ENCODE assay signal across 9 cellular contexts in genomic region chr5:159330131-159330530, GRCh38. TPM values are rescaled to one million over a fixed set of nuclear protein-coding genes. Genes with fewer than 3 reads are reported as not detected.
DNase-seq lines count a peak whose midpoint lies in the region; ATAC-seq and TF ChIP-seq lines count a peak whose summit lies in the region.
"Had no signal": no experiment of that assay in that cellular context is flagged by ENCODE, and none has a peak within 500 bp of the region (broad histone marks: within the 10 kb centered on the region; RNA-seq: fewer than 3 reads in every experiment).

TSS of gene IL12B (minus strand) at chr5:159330487. CDS start at chr5:159326782, 3,705 bp downstream.

- DNase-seq in heart left ventricle = no peak
- DNase-seq in cardiac septum (ENCODE audit: low spot score) = no peak
- no peak for DNase-seq in activated CD4-positive, alpha-beta memory T cell treated with anti-CD3 and anti-CD28 coated beads, Interleukin-2, amount 10 ng/mL, durations not matched to agents 7 days and 5 days
- DNase-seq in upper lobe of left lung = no peak
- no peak for DNase-seq in DMS153 (lab: John Stamatoyannopoulos, UW)
- DNase-seq in activated effector memory CD4-positive, alpha-beta T cell treated with anti-CD3 and anti-CD28 coated beads, Interleukin-2, amount 50 U/mL, for 16 hours = no peak
- DNase-seq: stimulated activated CD4-positive, alpha-beta T cell treated with anti-CD3 and anti-CD28 coated beads, Interleukin-1b, Interleukin-23, amount 100 ng/mL, for 48 hours had no signal

- H3K4me1 Mint-ChIP-seq in activated CD4-positive, alpha-beta memory T cell treated with anti-CD3 and anti-CD28 coated beads, Interleukin-2, amount 10 ng/mL, durations not matched to agents 7 days and 5 days = peaks cover 42% of the 10 kb centered on the region

- no peaks in the 10 kb centered on the region for H3K9me3 ChIP-seq in heart left ventricle
- H3K9me3 ChIP-seq in iPS-15b (ENCODE audit: control insufficient read depth, insufficient read depth, low read length) = no peaks in the 10 kb centered on the region
- no peaks in the 10 kb centered on the region for H3K9me3 ChIP-seq in upper lobe of left lung

- no peak for TF ChIP-seq POLR2A in heart left ventricle (IDR thresholded peaks at IDR 0.05)
- no peak for TF ChIP-seq POLR2A in upper lobe of left lung (IDR thresholded peaks at IDR 0.05)

- peaks cover 0 to 19% (median 0%) of the 10 kb centered on the region in 9 donors for H3K27me3 ChIP-seq in heart left ventricle
- H3K27me3 ChIP-seq in iPS-15b (ENCODE audit: control insufficient read depth, insufficient read depth, low read length) = peaks cover 2% of the 10 kb centered on the region
- no peaks in the 10 kb centered on the region for H3K27me3 ChIP-seq in upper lobe of left lung

- H3K4me3 ChIP-seq in heart left ventricle (peak within 1 kb of the TSS in 11 of 12 donors; percentile 32 to 60 (median 54)), iPS-15b (ENCODE audit: low read depth, low read length) (peak within 1 kb of the TSS; percentile 59), upper lobe of left lung (peak within 1 kb of the TSS in 3 of 4 donors; percentile 37 to 50 (median 48))

- ATAC-seq in heart left ventricle (no peak), upper lobe of left lung (ENCODE audit: low FRiP score in 2 of 2) (no peak), HG03565 (IDR thresholded peaks at IDR 0.05; ENCODE audit: unreplicated experiment) (no peak)

- CTCF ChIA-PET in activated CD4-positive, alpha-beta memory T cell treated with anti-CD3 and anti-CD28 coated beads, Interleukin-2, amount 10 ng/mL, durations not matched to agents 7 days and 5 days (lab: Charles Lee) = interaction anchor here (0.8 to 1.0 kb wide), 2 partner anchors 11 to 111 kb away, joined by 3 read pairs; no protein-coding TSS in a partner anchor

- WGBS in heart left ventricle, 4 donors = 56 to 64% (median 58%) methylated on average over 3 of the region's 3 CpGs
- WGBS in upper lobe of left lung, 2 donors = 57 to 73% methylated on average over 3 of the region's 3 CpGs

- H3K27ac Mint-ChIP-seq in activated CD4-positive, alpha-beta memory T cell treated with anti-CD3 and anti-CD28 coated beads, Interleukin-2, amount 10 ng/mL, durations not matched to agents 7 days and 5 days = no peak within 1 kb of the TSS

- H3K27ac ChIP-seq in heart left ventricle (peak within 1 kb of the TSS in 4 of 12 donors; percentile 14 to 57 (median 38)), upper lobe of left lung (peak within 1 kb of the TSS in 2 of 4 donors; percentile 50 to 56)

- H3K9me3 Mint-ChIP-seq in activated CD4-positive, alpha-beta memory T cell treated with anti-CD3 and anti-CD28 coated beads, Interleukin-2, amount 10 ng/mL, durations not matched to agents 7 days and 5 days = peaks cover 6% of the 10 kb centered on the region

- H3K4me3 Mint-ChIP-seq in activated CD4-positive, alpha-beta memory T cell treated with anti-CD3 and anti-CD28 coated beads, Interleukin-2, amount 10 ng/mL, durations not matched to agents 7 days and 5 days = peak within 1 kb of the TSS; percentile 76

- H3K36me3 ChIP-seq in heart left ventricle = no peaks in the 10 kb centered on the region
- no peaks in the 10 kb centered on the region for H3K36me3 ChIP-seq in iPS-15b (ENCODE audit: control insufficient read depth, insufficient read depth, low read length)
- H3K36me3 ChIP-seq in upper lobe of left lung = no peaks in the 10 kb centered on the region

- H3K9ac ChIP-seq in iPS-15b (ENCODE audit: low read depth, low read length) = no peak within 1 kb of the TSS

- TF ChIP-seq EP300 in upper lobe of left lung (IDR thresholded peaks at IDR 0.05) = no peak

- H3K4me1 ChIP-seq in heart left ventricle = peaks cover 0 to 15% (median 6%) of the 10 kb centered on the region in 12 donors
- no peaks in the 10 kb centered on the region for H3K4me1 ChIP-seq in iPS-15b (ENCODE audit: control insufficient read depth, insufficient read depth, low read length)
- H3K4me1 ChIP-seq in upper lobe of left lung = peaks cover 0 to 10% (median 5%) of the 10 kb centered on the region in 4 donors

- POLR2A ChIA-PET in activated CD4-positive, alpha-beta memory T cell treated with anti-CD3 and anti-CD28 coated beads, Interleukin-2, amount 10 ng/mL, durations not matched to agents 7 days and 5 days (lab: Charles Lee) = no interaction called here

- intact Hi-C loops in heart left ventricle (cut with DNase I) (loop anchor here in 6 of 10 donors (5.0 to 10.0 kb wide), 5 partner anchors 105 to 657 kb away; partner anchors contain the start of gene ADRA1B (in 1 of the 6)), cardiac septum (cut with DNase I) (loop anchor here (5.0 to 10.0 kb wide), 2 partner anchors 185 to 657 kb away; no protein-coding TSS in a partner anchor)

- H3K27me3 Mint-ChIP-seq in activated CD4-positive, alpha-beta memory T cell treated with anti-CD3 and anti-CD28 coated beads, Interleukin-2, amount 10 ng/mL, durations not matched to agents 7 days and 5 days = peaks cover 31% of the 10 kb centered on the region

- TF ChIP-seq CTCF in heart left ventricle (IDR thresholded peaks at IDR 0.05) (no peak), upper lobe of left lung (IDR thresholded peaks at IDR 0.05) (no peak)

- peaks cover 18% of the 10 kb centered on the region for H3K36me3 Mint-ChIP-seq in activated CD4-positive, alpha-beta memory T cell treated with anti-CD3 and anti-CD28 coated beads, Interleukin-2, amount 10 ng/mL, durations not matched to agents 7 days and 5 days (ENCODE audit: low read depth)

RNA-seq across cellular contexts. Expression of gene IL12B, which starts in this region (rescaled TPM):
- not detected for total RNA-seq in heart left ventricle
- polyA plus RNA-seq in heart left ventricle = not detected
- not detected for total RNA-seq in cardiac septum
- under 1 TPM in 1 of 2 experiments, not detected in 1; 0.08 TPM for total RNA-seq in activated CD4-positive, alpha-beta memory T cell treated with anti-CD3 and anti-CD28 coated beads, Interleukin-2, amount 10 ng/mL, durations not matched to agents 7 days and 5 days
- not detected for total RNA-seq in upper lobe of left lung
